ENCODE assay signal across 26 cellular contexts in genomic region chr21:35594905-35595304, GRCh38.
"Had no signal": no experiment of that assay in that cellular context is flagged by ENCODE, and none has a peak within 500 bp of the region (broad histone marks: within the 10 kb centered on the region; RNA-seq: fewer than 3 reads in every experiment).

No MANE protein-coding gene starts in this region.

- H3K36me3 Mint-ChIP-seq: immature natural killer cell, mesothelial cell of epicardium, naive B cell had no signal

- H3K9me3 Mint-ChIP-seq: mesothelial cell of epicardium had no signal

- H3K79me2 ChIP-seq: hepatocyte had no signal

- H3K27me3 ChIP-seq: foreskin keratinocyte, hepatocyte had no signal

- H3K4me3 Mint-ChIP-seq: immature natural killer cell, mesothelial cell of epicardium, naive B cell had no signal

- H3K36me3 ChIP-seq: esophagus muscularis mucosa, gastroesophageal sphincter, heart left ventricle, left ventricle myocardium inferior, lower lobe of right lung had no signal

- ATAC-seq: foreskin keratinocyte, gastroesophageal sphincter, heart left ventricle, left colon, left lobe of liver, lower lobe of right lung, mucosa of descending colon had no signal

- H3K27ac ChIP-seq: coronary artery, dorsolateral prefrontal cortex, esophagus muscularis mucosa, foreskin keratinocyte, gastroesophageal sphincter, heart left ventricle, hepatocyte, left ventricle myocardium inferior, lower lobe of right lung had no signal

- H3K4me2 ChIP-seq: hepatocyte had no signal

- H3K27ac Mint-ChIP-seq: immature natural killer cell, mesothelial cell of epicardium, naive B cell had no signal

- H3K4me3 ChIP-seq: coronary artery, dorsolateral prefrontal cortex, esophagus muscularis mucosa, gastroesophageal sphincter, heart left ventricle, hepatocyte, left ventricle myocardium inferior, lower lobe of right lung, mucosa of descending colon had no signal

- H2AFZ ChIP-seq: hepatocyte had no signal

- H3K4me1 Mint-ChIP-seq: immature natural killer cell, naive B cell had no signal

- DNase-seq: dermis blood vessel endothelial cell; dorsolateral prefrontal cortex; effector CD4-positive, alpha-beta T cell; effector memory CD4-positive, alpha-beta T cell; foreskin keratinocyte; heart left ventricle; hypothalamus; immature natural killer cell; islet precursor cell; kidney; kidney glomerular epithelial cell; left colon; left ventricle myocardium inferior; lower lobe of right lung; mesenchymal stem cell; mucosa of descending colon; naive B cell had no signal

- FAIRE-seq: colon, endothelial cell of umbilical vein, frontal cortex, kidney had no signal

- H3K9me3 ChIP-seq: esophagus muscularis mucosa, gastroesophageal sphincter, left ventricle myocardium inferior, lower lobe of right lung, mucosa of descending colon had no signal

- H3K4me1 ChIP-seq: esophagus muscularis mucosa, gastroesophageal sphincter, heart left ventricle, left ventricle myocardium inferior, lower lobe of right lung had no signal
